Comparison of ENCODE assay signal across 12 cellular contexts in genomic region chr1:11157394-11157793, GRCh38. TPM values are rescaled to one million over a fixed set of nuclear protein-coding genes. Genes with fewer than 3 reads are reported as not detected.
DNase-seq lines count a peak whose midpoint lies in the region; ATAC-seq and TF ChIP-seq lines count a peak whose summit lies in the region.
"Had no signal": no experiment of that assay in that cellular context is flagged by ENCODE, and none has a peak within 500 bp of the region (broad histone marks: within the 10 kb centered on the region; RNA-seq: fewer than 3 reads in every experiment).

No MANE protein-coding gene starts in this region.

- H3K27me3 ChIP-seq in adipocyte (replicated peaks; ENCODE audit: control insufficient read depth, insufficient read depth, low read length), result no peaks in the 10 kb centered on the region
- no peaks in the 10 kb centered on the region for H3K27me3 ChIP-seq in right atrium auricular region
- no peaks in the 10 kb centered on the region for H3K27me3 ChIP-seq in suprapubic skin
- no peaks in the 10 kb centered on the region for H3K27me3 ChIP-seq in foreskin keratinocyte

- TF ChIP-seq EP300 in suprapubic skin (IDR thresholded peaks at IDR 0.05), result no peak

- 51% methylated on average over 8 of the region's 8 CpGs for WGBS in suprapubic skin

- no peaks in the 10 kb centered on the region for H3K27me3 Mint-ChIP-seq in activated CD4-positive, alpha-beta memory T cell treated with anti-CD3 and anti-CD28 coated beads for 36 hours
- H3K27me3 Mint-ChIP-seq in activated CD4-positive, alpha-beta memory T cell treated with anti-CD3 and anti-CD28 coated beads, Interleukin-2, amount 10 ng/mL, durations not matched to agents 7 days and 5 days, result no peaks in the 10 kb centered on the region

- TF ChIP-seq CTCF in right atrium auricular region (IDR thresholded peaks at IDR 0.05) (no peak), suprapubic skin (IDR thresholded peaks at IDR 0.05) (no peak), foreskin keratinocyte (conservative IDR thresholded peaks at IDR 0.05) (no peak)

- intact Hi-C loops in activated CD4-positive, alpha-beta memory T cell treated with anti-CD3 and anti-CD28 coated beads for 36 hours (cut with micrococcal nuclease), result no loop called here

- POLR2A ChIA-PET in activated CD4-positive, alpha-beta memory T cell treated with anti-CD3 and anti-CD28 coated beads for 36 hours (lab: Charles Lee), result interaction anchor here (0.6 kb wide), 1 partner anchor 145 kb away, joined by 3 read pairs; no protein-coding TSS in a partner anchor
- POLR2A ChIA-PET in activated CD4-positive, alpha-beta memory T cell treated with anti-CD3 and anti-CD28 coated beads, Interleukin-2, amount 10 ng/mL, durations not matched to agents 7 days and 5 days (lab: Charles Lee), result interaction anchor here (1.0 kb wide), 1 partner anchor 13 kb away, joined by 5 read pairs; no protein-coding TSS in a partner anchor

- no peak for TF ChIP-seq POLR2A in suprapubic skin (IDR thresholded peaks at IDR 0.05)

- H3K9me3 ChIP-seq in adipocyte (ENCODE audit: control insufficient read depth, low read length), result no peaks in the 10 kb centered on the region
- H3K9me3 ChIP-seq in right atrium auricular region, result no peaks in the 10 kb centered on the region
- H3K9me3 ChIP-seq in suprapubic skin, result no peaks in the 10 kb centered on the region

- no peak for DNase-seq in activated CD4-positive, alpha-beta memory T cell treated with anti-CD3 and anti-CD28 coated beads for 36 hours
- DNase-seq in activated CD4-positive, alpha-beta memory T cell treated with anti-CD3 and anti-CD28 coated beads, Interleukin-2, amount 10 ng/mL, durations not matched to agents 7 days and 5 days, result no peak
- DNase-seq in adipocyte (ENCODE audit: low read depth) (no peak), right atrium auricular region (ENCODE audit: low spot score) (no peak), suprapubic skin (ENCODE audit: low spot score in 2 of 2) (no peak), foreskin keratinocyte (no peak)
- DNase-seq in stimulated activated naive CD4-positive, alpha-beta T cell treated with Interleukin-2 at 50 U/mL for 16 hours (lab: John Stamatoyannopoulos, UW), result no peak
- DNase-seq: activated CD8-positive, alpha-beta memory T cell treated with anti-CD3 and anti-CD28 coated beads, Interleukin-2, amount 50 U/mL, for 4 hours; DMS79; GOT3; NCI-H2227 treated with DMSO at 0.1 percent for 48 hours had no signal

- H3K27ac ChIP-seq in right atrium auricular region (peak overlapping the region; percentile 62 to 65), suprapubic skin (peak overlapping the region; percentile 63), foreskin keratinocyte (no peak overlapping the region)

- peak overlapping the region; percentile 53 for H3K27ac Mint-ChIP-seq in activated CD4-positive, alpha-beta memory T cell treated with anti-CD3 and anti-CD28 coated beads for 36 hours
- H3K27ac Mint-ChIP-seq in activated CD4-positive, alpha-beta memory T cell treated with anti-CD3 and anti-CD28 coated beads, Interleukin-2, amount 10 ng/mL, durations not matched to agents 7 days and 5 days, result no peak overlapping the region

- no peak overlapping the region for H3K4me3 Mint-ChIP-seq in activated CD4-positive, alpha-beta memory T cell treated with anti-CD3 and anti-CD28 coated beads for 36 hours
- no peak overlapping the region for H3K4me3 Mint-ChIP-seq in activated CD4-positive, alpha-beta memory T cell treated with anti-CD3 and anti-CD28 coated beads, Interleukin-2, amount 10 ng/mL, durations not matched to agents 7 days and 5 days

- H3K36me3 Mint-ChIP-seq in activated CD4-positive, alpha-beta memory T cell treated with anti-CD3 and anti-CD28 coated beads for 36 hours, result peaks cover 36% of the 10 kb centered on the region
- peaks cover 36% of the 10 kb centered on the region for H3K36me3 Mint-ChIP-seq in activated CD4-positive, alpha-beta memory T cell treated with anti-CD3 and anti-CD28 coated beads, Interleukin-2, amount 10 ng/mL, durations not matched to agents 7 days and 5 days (ENCODE audit: low read depth)

- H3K36me3 ChIP-seq in adipocyte (ENCODE audit: control insufficient read depth, insufficient read depth, low read length, severe bottlenecking) (peaks cover 34% of the 10 kb centered on the region), right atrium auricular region (peaks cover 7% of the 10 kb centered on the region), suprapubic skin (peaks cover 36% of the 10 kb centered on the region)

- peaks cover 31% of the 10 kb centered on the region for H3K4me1 ChIP-seq in adipocyte (ENCODE audit: control insufficient read depth, insufficient read depth, low read length)
- peaks cover 0 to 28% of the 10 kb centered on the region in 2 donors for H3K4me1 ChIP-seq in right atrium auricular region
- peaks cover 29% of the 10 kb centered on the region for H3K4me1 ChIP-seq in suprapubic skin
- H3K4me1 ChIP-seq in foreskin keratinocyte, result peaks cover 13% of the 10 kb centered on the region

- peak overlapping the region; percentile 88 for H3K9ac ChIP-seq in adipocyte (ENCODE audit: low read length)

- CTCF ChIA-PET in activated CD4-positive, alpha-beta memory T cell treated with anti-CD3 and anti-CD28 coated beads for 36 hours (lab: Charles Lee), result interaction anchor here (3.9 kb wide), 1 partner anchor 120 kb away, joined by 21 read pairs; no protein-coding TSS in a partner anchor
- CTCF ChIA-PET in activated CD4-positive, alpha-beta memory T cell treated with anti-CD3 and anti-CD28 coated beads, Interleukin-2, amount 10 ng/mL, durations not matched to agents 7 days and 5 days (lab: Charles Lee), result no interaction called here

- ATAC-seq in HG03442 (IDR thresholded peaks at IDR 0.05; ENCODE audit: unreplicated experiment) (no peak), foreskin keratinocyte (no peak)

- H3K4me3 ChIP-seq in adipocyte (ENCODE audit: low read length), result no peak overlapping the region
- H3K4me3 ChIP-seq in right atrium auricular region, result no peak overlapping the region
- no peak overlapping the region for H3K4me3 ChIP-seq in suprapubic skin

- H3K4me1 Mint-ChIP-seq in activated CD4-positive, alpha-beta memory T cell treated with anti-CD3 and anti-CD28 coated beads for 36 hours (ENCODE audit: low read depth), result peaks cover 29% of the 10 kb centered on the region
- H3K4me1 Mint-ChIP-seq in activated CD4-positive, alpha-beta memory T cell treated with anti-CD3 and anti-CD28 coated beads, Interleukin-2, amount 10 ng/mL, durations not matched to agents 7 days and 5 days, result peaks cover 20% of the 10 kb centered on the region

- H3K9me3 Mint-ChIP-seq in activated CD4-positive, alpha-beta memory T cell treated with anti-CD3 and anti-CD28 coated beads for 36 hours, result no peaks in the 10 kb centered on the region
- no peaks in the 10 kb centered on the region for H3K9me3 Mint-ChIP-seq in activated CD4-positive, alpha-beta memory T cell treated with anti-CD3 and anti-CD28 coated beads, Interleukin-2, amount 10 ng/mL, durations not matched to agents 7 days and 5 days

RNA-seq across cellular contexts. Expression of gene ANGPTL7, which starts 31.8 kb away (rescaled TPM):
- total RNA-seq in activated CD4-positive, alpha-beta memory T cell treated with anti-CD3 and anti-CD28 coated beads for 36 hours, result not detected
- total RNA-seq in activated CD4-positive, alpha-beta memory T cell treated with anti-CD3 and anti-CD28 coated beads, Interleukin-2, amount 10 ng/mL, durations not matched to agents 7 days and 5 days, result not detected
- total RNA-seq in right atrium auricular region, result 1 to 10 TPM; 1.6 to 4.8 TPM
- total RNA-seq in suprapubic skin, result 10 to 100 TPM in 1 of 4 donors, 1 to 10 TPM in 3; 2.8 to 18.6 (median 4.1) TPM
- total RNA-seq in foreskin keratinocyte, result not detected in 2 replicates
- not detected in 2 replicates for polyA plus RNA-seq in foreskin keratinocyte

RNA-seq across cellular contexts. Expression of gene EXOSC10, which starts 57.7 kb away (rescaled TPM):
- 10 to 100 TPM; 62.1 to 70.0 TPM for total RNA-seq in activated CD4-positive, alpha-beta memory T cell treated with anti-CD3 and anti-CD28 coated beads for 36 hours
- 10 to 100 TPM; 65.8 to 67.6 TPM for total RNA-seq in activated CD4-positive, alpha-beta memory T cell treated with anti-CD3 and anti-CD28 coated beads, Interleukin-2, amount 10 ng/mL, durations not matched to agents 7 days and 5 days
- total RNA-seq in right atrium auricular region (10 to 100 TPM; 20.5 to 22.0 TPM), suprapubic skin (100 to 1,000 TPM in 1 of 4 donors, 10 to 100 TPM in 3; 45.7 to 127 (median 68.7) TPM), foreskin keratinocyte (76.9 and 82.5 TPM in 2 replicates)
- polyA plus RNA-seq in foreskin keratinocyte, result 47.9 and 58.2 TPM in 2 replicates
